Comparison of ENCODE assay signal across 9 cellular contexts in genomic region chr13:114118086-114118762, GRCh38. TPM values are rescaled to one million over a fixed set of nuclear protein-coding genes. Genes with fewer than 3 reads are reported as not detected.
DNase-seq lines count a peak whose midpoint lies in the region; ATAC-seq and TF ChIP-seq lines count a peak whose summit lies in the region.
"Had no signal": no experiment of that assay in that cellular context is flagged by ENCODE, and none has a peak within 500 bp of the region (broad histone marks: within the 10 kb centered on the region; RNA-seq: fewer than 3 reads in every experiment).

No MANE protein-coding gene starts in this region.

- H3K27ac ChIP-seq in HCT116 (ENCODE audit: low read depth, low read length) (no peak overlapping the region), breast epithelium (peak overlapping the region; percentile 64 to 82), muscle layer of colon (ENCODE audit: low read depth, low read length) (peak overlapping the region; percentile 50)

- H4K20me1 ChIP-seq in HCT116 (ENCODE audit: insufficient read depth) = no peaks in the 10 kb centered on the region

- ATAC-seq in HCT116 (no peak), HG02571 (IDR thresholded peaks at IDR 0.05; ENCODE audit: unreplicated experiment) (no peak)

- no peaks in the 10 kb centered on the region for H3K27me3 ChIP-seq in HCT116 (ENCODE audit: insufficient read depth, low read length)
- H3K27me3 ChIP-seq in breast epithelium = no peaks in the 10 kb centered on the region
- no peaks in the 10 kb centered on the region for H3K27me3 ChIP-seq in muscle layer of colon (ENCODE audit: control insufficient read depth in 1 of 2, insufficient read depth in 2 of 2, low read length in 2 of 2)

- TF ChIP-seq CTCF in HCT116 (IDR thresholded peaks at IDR 0.05 in 2 of 3, conservative IDR thresholded peaks at IDR 0.05 in 1 of 3; ENCODE audit: borderline replicate concordance in 1 of 3, insufficient read depth in 1 of 3, low read depth in 2 of 3, low read length in 2 of 3) (no peak), breast epithelium (IDR thresholded peaks at IDR 0.05) (no peak)

- TF ChIP-seq RAD21 in HCT116 (IDR thresholded peaks at IDR 0.05; ENCODE audit: low read depth) = no peak

- H3K79me2 ChIP-seq in HCT116 (ENCODE audit: insufficient read depth, low read length) = peaks cover 66% of the 10 kb centered on the region

- BruUV-seq in HCT116 (replicated peaks; lab: Mats Ljungman, UMichigan) = no TSS peak

- peak overlapping the region; percentile 76 for H3K4me2 ChIP-seq in HCT116 (ENCODE audit: low read length)

- CTCF ChIA-PET in HCT116 (lab: Charles Lee) = no interaction called here

- H3K4me3 ChIP-seq in HCT116 (replicated peaks in 1 of 2; ENCODE audit: low read depth in 1 of 2, low read length in 2 of 2) (no peak overlapping the region), breast epithelium (peak overlapping the region in 1 of 3 donors; percentile 59), muscle layer of colon (ENCODE audit: low read depth in 1 of 2, low read length in 2 of 2) (no peak overlapping the region)

- H3K9ac ChIP-seq in HCT116 (ENCODE audit: low read length) = 0 out of 2 replicates have a peak overlapping the region, but pooled peaks have one; percentile 57
- no peak overlapping the region for H3K9ac ChIP-seq in muscle layer of colon (ENCODE audit: low read length)

- H3K9me3 ChIP-seq in HCT116 (ENCODE audit: control insufficient read depth in 1 of 2, insufficient read depth in 1 of 2, low read depth in 1 of 2, low read length in 2 of 2) (no peaks in the 10 kb centered on the region), breast epithelium (no peaks in the 10 kb centered on the region), muscle layer of colon (ENCODE audit: low read length) (no peaks in the 10 kb centered on the region)

- no peak overlapping the region for H2AFZ ChIP-seq in HCT116 (ENCODE audit: low read depth, low read length, poor library complexity, severe bottlenecking)

- peak; percentile 55 for DNase-seq in A172 (ENCODE audit: low spot score)
- DNase-seq in HCT116 (ENCODE audit: low read depth, low spot score) = no peak
- peak in 1 of 2 donors; percentile 10 for DNase-seq in breast epithelium (ENCODE audit: low spot score in 2 of 2)
- DNase-seq in NCI-H2196 treated with DMSO at 0.1 percent for 48 hours (lab: John Stamatoyannopoulos, UW; ENCODE audit: unreplicated experiment) = no peak
- no peak for DNase-seq in AG08396 (ENCODE audit: low spot score)
- DNase-seq in cerebellar nuclear complex (lab: John Stamatoyannopoulos, UW) = no peak
- DNase-seq: NCI-H774 had no signal

- TF ChIP-seq POLR2A in HCT116 (IDR thresholded peaks at IDR 0.05; ENCODE audit: borderline replicate concordance, extremely low read depth, insufficient read depth, insufficient read length) (no peak), breast epithelium (IDR thresholded peaks at IDR 0.05) (no peak)

- peaks cover 4 to 39% of the 10 kb centered on the region in 2 experiments; a peak in 3 of 4 replicates for H3K4me1 ChIP-seq in HCT116 (ENCODE audit: control insufficient read depth in 1 of 2, insufficient read depth in 2 of 2, low read length in 2 of 2)
- no peaks in the 10 kb centered on the region for H3K4me1 ChIP-seq in breast epithelium
- peaks cover 14% of the 10 kb centered on the region for H3K4me1 ChIP-seq in muscle layer of colon (ENCODE audit: insufficient read depth, low read length)

- POLR2A ChIA-PET in HCT116 (lab: Charles Lee) = no interaction called here

- no peaks in the 10 kb centered on the region for H3K9me2 ChIP-seq in HCT116 (ENCODE audit: insufficient read depth)

- H3K36me3 ChIP-seq in HCT116 (ENCODE audit: control insufficient read depth in 1 of 2, insufficient read depth in 2 of 2, low read length in 2 of 2) (no peaks in the 10 kb centered on the region), breast epithelium (no peaks in the 10 kb centered on the region), muscle layer of colon (ENCODE audit: insufficient read depth, low read length) (no peaks in the 10 kb centered on the region)

- intact Hi-C loops in HCT116 (cut with micrococcal nuclease) (no loop called here), breast epithelium (cut with DNase I; ENCODE audit: low total_unique reads) (loop anchor here (2.0 kb wide), 1 partner anchor 29 kb away; no protein-coding TSS in a partner anchor)

- RAD21 ChIA-PET in HCT116 (lab: Charles Lee; ENCODE audit: low non-redundant PET in 1 of 2, low total read pairs in 2 of 2, uncharacterized antibody in 2 of 2, unreplicated experiment in 2 of 2) = no interaction called here

TF ChIP-seq in HCT116, 20 proteins besides CTCF, POLR2A, EP300 and RAD21:
- TF ChIP-seq MAX (IDR thresholded peaks at IDR 0.05) (no peak), POLR2AphosphoS5 (IDR thresholded peaks at IDR 0.05; ENCODE audit: low read depth, low read length) (no peak), CEBPB (IDR thresholded peaks at IDR 0.05; ENCODE audit: low read depth) (no peak), YY1 (IDR thresholded peaks at IDR 0.05; ENCODE audit: extremely low read depth, insufficient replicate concordance, low read depth, low read length) (no peak), ELF1 (IDR thresholded peaks at IDR 0.05; ENCODE audit: borderline replicate concordance, low read depth) (no peak)

RNA-seq across cellular contexts. Expression of gene RASA3, which starts 14.2 kb away (rescaled TPM):
- total RNA-seq in A172 (2014; rRNA removed; shearing (Covaris generic)) = 17.8 and 21.4 TPM in 2 replicates
- 18.6 TPM for total RNA-seq in HCT116 (2021; ENCODE audit: unreplicated experiment)
- polyA plus RNA-seq in HCT116 (2012) = 14.8 and 15.2 TPM in 2 replicates
- total RNA-seq in breast epithelium = 10 to 100 TPM; 14.2 to 54.9 (median 31.5) TPM
